11 cellular contexts compared by ENCODE assay signal in the genomic region with DNA sequence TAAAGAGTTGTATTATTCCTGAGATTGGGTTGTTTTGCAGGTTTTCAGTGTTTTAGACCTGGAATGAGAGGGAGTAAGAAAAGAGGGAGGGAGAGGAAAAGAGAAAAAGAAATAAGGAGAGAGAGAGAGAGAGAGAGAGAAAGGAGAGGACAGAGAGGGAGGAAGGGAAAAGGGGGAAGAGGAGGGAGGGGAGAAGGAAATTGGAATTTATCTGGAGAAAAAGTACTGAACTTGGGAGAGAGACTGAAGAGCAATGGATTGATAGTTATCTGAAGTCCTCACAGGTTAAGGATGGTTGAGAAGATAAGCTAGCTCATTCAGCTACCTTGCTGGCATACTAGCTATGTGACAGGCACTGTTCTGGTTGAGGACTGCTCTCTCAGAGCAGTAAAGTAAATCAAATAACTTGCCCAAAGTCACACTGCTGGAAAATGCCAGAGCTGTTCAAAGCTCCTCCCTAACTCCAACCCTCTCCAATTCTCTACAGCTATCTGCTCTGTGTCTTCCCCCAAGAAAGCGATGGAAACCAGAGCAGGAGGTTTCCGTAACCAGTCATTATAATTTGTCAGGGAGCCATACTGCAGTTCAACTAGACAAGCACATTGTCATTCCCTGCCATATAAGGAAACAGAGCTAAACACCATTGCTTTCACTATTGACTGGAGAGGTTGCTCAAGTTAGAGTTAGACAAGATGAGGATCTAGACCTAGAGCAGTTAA. TPM values are rescaled to one million over a fixed set of nuclear protein-coding genes. Genes with fewer than 3 reads are reported as not detected.
DNase-seq lines count a peak whose midpoint lies in the region; ATAC-seq and TF ChIP-seq lines count a peak whose summit lies in the region.
"Had no signal": no experiment of that assay in that cellular context is flagged by ENCODE, and none has a peak within 500 bp of the region (broad histone marks: within the 10 kb centered on the region; RNA-seq: fewer than 3 reads in every experiment).

No MANE protein-coding gene starts in this region.

- no CpG with 5 or more reads among the region's 2 CpGs for WGBS in IMR-90 (ENCODE audit: extremely low coverage in 2 of 2, insufficient read length in 1 of 2), 2 experiments
- WGBS in mesodermal cell (ENCODE audit: insufficient coverage in 2 of 2), 2 experiments = 100% methylated on average over 1 of the region's 2 CpGs; no CpG with 5 or more reads in 1 of the 2 experiments

- no peak overlapping the region for H3K56ac ChIP-seq in IMR-90 (ENCODE audit: extremely low read depth, insufficient read depth, low read length)

- TF ChIP-seq POLR2A in IMR-90 (IDR thresholded peaks at IDR 0.05; ENCODE audit: low read depth, low read length) (no peak; the same call in 1 of the 2 replicates), GM18505 (IDR thresholded peaks at IDR 0.05; ENCODE audit: borderline replicate concordance, extremely low read depth, insufficient read depth, insufficient read length) (no peak)

- H2AK5ac ChIP-seq in IMR-90 (ENCODE audit: low read depth, low read length) = no peak overlapping the region

- TF ChIP-seq RAD21 in IMR-90 (IDR thresholded peaks at IDR 0.05; ENCODE audit: low read length) = no peak

- ATAC-seq in IMR-90 (ENCODE audit: low read depth) = peak; percentile 61
- no peak for ATAC-seq in GM21717 (IDR thresholded peaks at IDR 0.05; ENCODE audit: unreplicated experiment)
- ATAC-seq in GM18505 (IDR thresholded peaks at IDR 0.05; ENCODE audit: unreplicated experiment) = no peak

- no peaks in the 10 kb centered on the region for H3K27me3 ChIP-seq in IMR-90 (ENCODE audit: control insufficient read depth, insufficient read depth, low read length)
- no peaks in the 10 kb centered on the region for H3K27me3 ChIP-seq in duodenal mucosa (ENCODE audit: control insufficient read depth in 1 of 2, insufficient read depth in 2 of 2, low read length in 2 of 2)
- H3K27me3 ChIP-seq in tibial artery = no peaks in the 10 kb centered on the region
- H3K27me3 ChIP-seq in MM.1S (replicated peaks; ENCODE audit: insufficient read depth, low read length) = no peaks in the 10 kb centered on the region
- H3K27me3 ChIP-seq: adrenal gland had no signal

- H3K4me3 ChIP-seq in IMR-90 (ENCODE audit: insufficient read depth, low read depth, low read length) (no peak overlapping the region), duodenal mucosa (ENCODE audit: low read depth in 1 of 2, low read length in 2 of 2) (no peak overlapping the region), mesodermal cell (ENCODE audit: extremely low read depth, insufficient read depth, low read length, poor library complexity, severe bottlenecking) (no peak overlapping the region), tibial artery (peak overlapping the region; percentile 15 to 17), MM.1S (ENCODE audit: low read length) (no peak overlapping the region)
- H3K4me3 ChIP-seq: adrenal gland had no signal

- H3K9ac ChIP-seq in IMR-90 (ENCODE audit: low read depth, low read length) = peak overlapping the region; percentile 34
- H3K9ac ChIP-seq in duodenal mucosa (ENCODE audit: low read depth in 1 of 2, low read length in 2 of 2) = peak overlapping the region in 1 of 2 donors; percentile 2
- H3K9ac ChIP-seq in MM.1S (ENCODE audit: low read length) = no peak overlapping the region

- no peak for TF ChIP-seq CTCF in IMR-90 (conservative IDR thresholded peaks at IDR 0.05; ENCODE audit: low read depth, low read length)
- TF ChIP-seq CTCF in tibial artery (IDR thresholded peaks at IDR 0.05) = no peak
- no peak for TF ChIP-seq CTCF in MM.1S (IDR thresholded peaks at IDR 0.05; ENCODE audit: low read length)

- peaks cover 18% of the 10 kb centered on the region for H3K4me1 ChIP-seq in IMR-90 (ENCODE audit: control insufficient read depth, insufficient read depth, low read length)
- H3K4me1 ChIP-seq in duodenal mucosa (ENCODE audit: control insufficient read depth in 1 of 2, insufficient read depth in 2 of 2, low read length in 2 of 2) = no peaks in the 10 kb centered on the region
- H3K4me1 ChIP-seq in mesodermal cell (ENCODE audit: control insufficient read depth, insufficient read depth, low read length, poor library complexity, severe bottlenecking) = peaks cover 33% of the 10 kb centered on the region
- H3K4me1 ChIP-seq in tibial artery = peaks cover 0 to 100% (median 55%) of the 10 kb centered on the region in 4 donors
- H3K4me1 ChIP-seq in MM.1S (ENCODE audit: low read length) = no peaks in the 10 kb centered on the region

- H2BK20ac ChIP-seq in IMR-90 (ENCODE audit: low read depth, low read length) = 0 out of 2 replicates have a peak overlapping the region, but pooled peaks have one; percentile 7

- intact Hi-C loops in IMR-90 (cut with micrococcal nuclease) (loop anchor here (5.0 kb wide), 1 partner anchor 162 kb away; no protein-coding TSS in a partner anchor), tibial artery (cut with DNase I; ENCODE audit: low total_unique reads) (no loop called here)

- H3K4me2 ChIP-seq in IMR-90 (ENCODE audit: low read depth, low read length) = peak overlapping the region; percentile 71
- H3K4me2 ChIP-seq in MM.1S (ENCODE audit: low read depth, low read length) = no peak overlapping the region

- H3K36me3 ChIP-seq in IMR-90 (ENCODE audit: control insufficient read depth, insufficient read depth, low read length) = peaks cover 20% of the 10 kb centered on the region
- no peaks in the 10 kb centered on the region for H3K36me3 ChIP-seq in duodenal mucosa (ENCODE audit: control insufficient read depth in 1 of 2, insufficient read depth in 2 of 2, low read length in 2 of 2)
- H3K36me3 ChIP-seq in mesodermal cell (ENCODE audit: control insufficient read depth, insufficient read depth, low read length) = peaks cover 89% of the 10 kb centered on the region
- peaks cover 0 to 4% (median 0%) of the 10 kb centered on the region in 3 donors for H3K36me3 ChIP-seq in tibial artery
- H3K36me3 ChIP-seq in MM.1S (replicated peaks; ENCODE audit: insufficient read depth, low read length) = no peaks in the 10 kb centered on the region
- H3K36me3 ChIP-seq: adrenal gland had no signal

- H3K27ac ChIP-seq in IMR-90 (ENCODE audit: insufficient read depth, low read length) = peak overlapping the region; percentile 72; the same call in 1 of the 2 replicates
- peak overlapping the region; percentile 37 for H3K27ac ChIP-seq in duodenal mucosa (ENCODE audit: low read depth, low read length)
- peak overlapping the region; percentile 60 for H3K27ac ChIP-seq in mesodermal cell (ENCODE audit: low read depth, low read length, severe bottlenecking)
- peak overlapping the region; percentile 89 to 94 for H3K27ac ChIP-seq in tibial artery
- no peak overlapping the region for H3K27ac ChIP-seq in MM.1S (ENCODE audit: low read length)

- H3K9me3 ChIP-seq in IMR-90 (ENCODE audit: control insufficient read depth, insufficient read depth, low read length) = no peaks in the 10 kb centered on the region
- H3K9me3 ChIP-seq in duodenal mucosa (ENCODE audit: control insufficient read depth in 1 of 2, low read length in 2 of 2) = no peaks in the 10 kb centered on the region
- H3K9me3 ChIP-seq in mesodermal cell (ENCODE audit: control insufficient read depth, low read length) = no peaks in the 10 kb centered on the region
- no peaks in the 10 kb centered on the region for H3K9me3 ChIP-seq in tibial artery
- no peaks in the 10 kb centered on the region for H3K9me3 ChIP-seq in MM.1S (replicated peaks; ENCODE audit: insufficient read depth, low read length)
- H3K9me3 ChIP-seq: adrenal gland had no signal

- H4K5ac ChIP-seq in IMR-90 (ENCODE audit: low read depth, low read length) = peak overlapping the region; percentile 2; the same call in 1 of the 2 replicates

- peak overlapping the region; percentile 79 for H2BK5ac ChIP-seq in IMR-90 (ENCODE audit: low read depth, low read length, poor library complexity, severe bottlenecking)

- CTCF ChIA-PET in IMR-90 (lab: Yijun Ruan, JAX) = interaction anchor here (0.6 to 1.2 kb wide), 6 partner anchors 23 to 110 kb away, joined by 3 to 4 read pairs (median 4); no protein-coding TSS in a partner anchor

- peak overlapping the region; percentile 39 for H3K14ac ChIP-seq in IMR-90 (replicated peaks; ENCODE audit: low read depth, low read length)

- no TSS peak for BruUV-seq in IMR-90 (replicated peaks; lab: Mats Ljungman, UMichigan)

- peak overlapping the region; percentile 81; the same call in 1 of the 2 replicates for H3K23ac ChIP-seq in IMR-90 (ENCODE audit: low read depth, low read length)

- H2AK9ac ChIP-seq in IMR-90 (replicated peaks; ENCODE audit: low read depth, low read length, poor library complexity) = no peak overlapping the region

- H3K79me2 ChIP-seq in MM.1S (ENCODE audit: low read length) = no peaks in the 10 kb centered on the region

- dilution Hi-C loops in IMR-90 (cut with HindIII; ENCODE audit: low sequenced_read_pairs, unreplicated experiment) = no loop called here

- H3K4ac ChIP-seq in IMR-90 (ENCODE audit: low read depth, low read length) = peak overlapping the region; percentile 10

- peaks cover 99% of the 10 kb centered on the region for H4K20me1 ChIP-seq in IMR-90 (ENCODE audit: insufficient read depth, low read length)
- H4K20me1 ChIP-seq in MM.1S (ENCODE audit: insufficient read depth, low read length) = no peaks in the 10 kb centered on the region

- H2BK120ac ChIP-seq in IMR-90 (ENCODE audit: low read depth, low read length) = peak overlapping the region; percentile 12; the same call in 1 of the 2 replicates

- H3F3A ChIP-seq in MM.1S (ENCODE audit: insufficient read depth, low read length) = no peaks in the 10 kb centered on the region

- H3K9me2 ChIP-seq in MM.1S (replicated peaks; ENCODE audit: insufficient read depth, low read length) = no peaks in the 10 kb centered on the region

- peak overlapping the region; percentile 38 for H3K18ac ChIP-seq in IMR-90 (ENCODE audit: low read depth, low read length)

- POLR2A ChIA-PET in IMR-90 (lab: Charles Lee; ENCODE audit: unreplicated experiment) = interaction anchor here (0.6 to 0.7 kb wide), 2 partner anchors 100 to 137 kb away, joined by 3 read pairs; no protein-coding TSS in a partner anchor

- in situ Hi-C loops in IMR-90 (cut with MboI; ENCODE audit: low sequenced_read_pairs) = no loop called here

- peaks cover 18% of the 10 kb centered on the region for H3K9me1 ChIP-seq in IMR-90 (ENCODE audit: insufficient read depth, low read length)

- H4K91ac ChIP-seq in IMR-90 (ENCODE audit: insufficient read depth, low read depth, low read length) = no peak overlapping the region; the same call in 1 of the 2 replicates

- peak overlapping the region; percentile 3; the same call in 1 of the 3 replicates for H2BK15ac ChIP-seq in IMR-90 (ENCODE audit: low read depth, low read length)

- H4K8ac ChIP-seq in IMR-90 (ENCODE audit: low read depth in 2 of 2, low read length in 2 of 2) = peak overlapping the region in 1 of 2 experiments; percentile 51; a peak in 2 of 4 replicates

- DNase-seq in IMR-90 = peak; percentile 76
- no peak for DNase-seq in tibial artery
- DNase-seq in MM.1S = no peak
- DNase-seq in amniotic stem cell (lab: John Stamatoyannopoulos, UW) = no peak
- DNase-seq: activated B cell treated with CpG ODN at 0.5 μM for 24 hours; adrenal gland; stimulated activated CD4-positive, alpha-beta T cell treated with anti-CD3 and anti-CD28 coated beads, Interleukin-12 subunit alpha, Interleukin-12 subunit beta, amount 100 ng/mL, for 4 hours had no signal

- H2AFZ ChIP-seq in IMR-90 (replicated peaks; ENCODE audit: low read length, poor library complexity) (no peak overlapping the region), MM.1S (ENCODE audit: low read length) (no peak overlapping the region)

- H3K79me1 ChIP-seq in IMR-90 (ENCODE audit: low read depth in 1 of 2, low read length in 2 of 2) = peaks cover 0 to 64% of the 10 kb centered on the region in 2 experiments; a peak in 2 of 4 replicates

RNA-seq across cellular contexts. Expression of a gene that starts 10.7 kb away (rescaled TPM):
- total RNA-seq in IMR-90 (2012; rRNA removed) = 487 and 532 TPM in 2 replicates
- 375 and 382 TPM in 2 replicates for polyA plus RNA-seq in IMR-90 (2012; rRNA removed)
- 140 and 308 TPM in 2 replicates for polyA plus RNA-seq in IMR-90 (2012; cell fraction: cytosol; rRNA removed)
- polyA plus RNA-seq in IMR-90 (2012; cell fraction: nucleus; rRNA removed; ENCODE audit: low replicate concordance) = 114 and 384 TPM in 2 replicates
- 467 TPM for polyA plus RNA-seq in mesodermal cell (2013, experiment 1 of 2)
- 520 TPM for polyA plus RNA-seq in mesodermal cell (2013, experiment 2 of 2)

Comparison
In these comparisons a context has a peak if more than half of its experiments do, and no peak if none do; other contexts are left out.
1. H3K4me3 ChIP-seq: peak in tibial artery (2 of 2); none in IMR-90 (single experiment), duodenal mucosa (0 of 2), mesodermal cell (single experiment) and MM.1S (single experiment).